Comparison of ENCODE assay signal across 15 cellular contexts in the genomic region with DNA sequence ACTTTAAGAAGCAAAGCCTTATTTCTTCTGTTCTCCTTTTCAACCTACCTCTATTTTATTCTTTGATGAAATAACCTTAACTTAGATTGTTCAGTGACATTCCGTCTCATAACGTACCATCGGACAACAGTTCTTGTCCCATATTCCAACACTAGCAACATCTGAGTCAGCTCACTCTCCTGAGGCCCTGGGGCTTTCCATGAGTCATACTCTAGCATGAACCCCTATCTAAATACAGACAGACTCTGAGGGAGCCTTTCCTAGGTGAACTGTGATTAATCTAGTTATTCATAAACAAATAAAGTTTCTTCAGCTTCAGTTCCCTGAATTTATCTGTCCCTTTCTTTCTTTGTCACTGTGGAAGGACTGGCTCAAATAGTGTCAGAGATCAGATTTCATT.
A peak's percentile ranks its signal among the peaks of the same experiment; 100 is the strongest.
DNase-seq lines count a peak whose midpoint lies in the region; ATAC-seq, FAIRE-seq and TF ChIP-seq lines count a peak whose summit lies in the region.
"Had no signal": no experiment of that assay in that cellular context is flagged by ENCODE, and none has a peak within 500 bp of the region (broad histone marks: within the 10 kb centered on the region; RNA-seq: fewer than 3 reads in every experiment).

No MANE protein-coding gene starts in this region.

- no peak for FAIRE-seq in kidney (lab: Jason Lieb, UNC)

- WGBS in heart right ventricle, 2 donors = 74 to 84% methylated on average over 3 of the region's 3 CpGs

- ATAC-seq in RWPE2 (ENCODE audit: low read depth) (peak; percentile 85), omental fat pad (ENCODE audit: low FRiP score) (peak; percentile 41), GM21526 (IDR thresholded peaks at IDR 0.05; ENCODE audit: low FRiP score, unreplicated experiment) (no peak), heart right ventricle (no peak)
- ATAC-seq: activated CD8-positive, alpha-beta T cell treated with anti-CD3 and anti-CD28 coated beads, Interleukin-2, amount 10 ng/mL, durations not matched to agents 7 days and 5 days; left lobe of liver had no signal

- peak; percentile 93 for DNase-seq in ELR (ENCODE audit: low read depth)
- DNase-seq in RWPE2 (ENCODE audit: low spot score) = no peak
- peak; percentile 85 for DNase-seq in epithelial cell of proximal tubule (ENCODE audit: low read depth)
- DNase-seq in omental fat pad (ENCODE audit: low spot score) = no peak
- DNase-seq in kidney = no peak
- DNase-seq in colonic mucosa = no peak
- no peak for DNase-seq in heart right ventricle
- DNase-seq: activated CD8-positive, alpha-beta T cell treated with anti-CD3 and anti-CD28 coated beads, Interleukin-2, amount 10 ng/mL, durations not matched to agents 7 days and 5 days; activated gamma-delta T cell treated with Interleukin-2 at 50 U/mL for 16 hours; CD4-positive, alpha-beta memory T cell; MM.1S; NCI-H2171 treated with DMSO at 0.1 percent for 48 hours had no signal

- H3K4me1 ChIP-seq in RWPE2 (ENCODE audit: insufficient read depth, poor library complexity, severe bottlenecking) (peaks cover 7% of the 10 kb centered on the region), kidney (ENCODE audit: control insufficient read depth in 1 of 2, insufficient read depth in 1 of 2, low read depth in 1 of 2, low read length in 2 of 2) (no peaks in the 10 kb centered on the region), colonic mucosa (no peaks in the 10 kb centered on the region), heart right ventricle (no peaks in the 10 kb centered on the region)

- H3K27me3 ChIP-seq in RWPE2 (ENCODE audit: insufficient read depth, poor library complexity, severe bottlenecking) (no peaks in the 10 kb centered on the region), colonic mucosa (no peaks in the 10 kb centered on the region), heart right ventricle (no peaks in the 10 kb centered on the region)

- no peak overlapping the region for H3K4me3 ChIP-seq in RWPE2 (ENCODE audit: severe bottlenecking)
- H3K4me3 ChIP-seq in epithelial cell of proximal tubule (ENCODE audit: low read depth, low read length) = no peak overlapping the region
- no peak overlapping the region for H3K4me3 ChIP-seq in kidney (ENCODE audit: low read length in 2 of 2)
- H3K4me3 ChIP-seq in colonic mucosa = no peak overlapping the region
- H3K4me3 ChIP-seq in heart right ventricle = no peak overlapping the region
- H3K4me3 ChIP-seq: skin epidermis had no signal

- H3K27ac ChIP-seq in RWPE2 (ENCODE audit: poor library complexity, severe bottlenecking) = no peak overlapping the region
- H3K27ac ChIP-seq in kidney (ENCODE audit: low read depth in 2 of 2, low read length in 2 of 2) = no peak overlapping the region
- H3K27ac ChIP-seq in colonic mucosa = no peak overlapping the region
- H3K27ac ChIP-seq in heart right ventricle = no peak overlapping the region
- H3K27ac ChIP-seq: skin epidermis had no signal

- no peaks in the 10 kb centered on the region for H3K36me3 ChIP-seq in RWPE2 (ENCODE audit: low read depth)
- H3K36me3 ChIP-seq in kidney (ENCODE audit: control insufficient read depth in 1 of 2, insufficient read depth in 2 of 2, low read length in 2 of 2) = no peaks in the 10 kb centered on the region
- H3K36me3 ChIP-seq in colonic mucosa = no peaks in the 10 kb centered on the region
- no peaks in the 10 kb centered on the region for H3K36me3 ChIP-seq in heart right ventricle

- intact Hi-C loops in kidney (cut with DNase I) = no loop called here
- intact Hi-C loops in colonic mucosa (cut with DNase I) = no loop called here
- intact Hi-C loops in heart right ventricle (cut with DNase I) = loop anchor here in 2 of 10 donors (10.0 kb wide), 2 partner anchors 125 to 455 kb away; no protein-coding TSS in a partner anchor

- H3K9ac ChIP-seq in kidney (ENCODE audit: low read length in 2 of 2) (no peak overlapping the region), colonic mucosa (ENCODE audit: low read depth in 2 of 2, low read length in 2 of 2) (no peak overlapping the region)

- H3K9me3 ChIP-seq in RWPE2 (ENCODE audit: severe bottlenecking) (no peaks in the 10 kb centered on the region), kidney (ENCODE audit: control insufficient read depth in 1 of 2, low read length in 2 of 2) (peaks cover 0 to 10% of the 10 kb centered on the region in 2 donors), colonic mucosa (no peaks in the 10 kb centered on the region), heart right ventricle (peaks cover 0 to 44% (median 18%) of the 10 kb centered on the region in 11 donors)

- TF ChIP-seq CTCF in RWPE2 (IDR thresholded peaks at IDR 0.05; ENCODE audit: poor library complexity, severe bottlenecking) (no peak), epithelial cell of proximal tubule (conservative IDR thresholded peaks at IDR 0.05; ENCODE audit: low read depth, low read length) (no peak), omental fat pad (IDR thresholded peaks at IDR 0.05) (no peak), kidney (IDR thresholded peaks at IDR 0.05; ENCODE audit: borderline replicate concordance, extremely low read depth, insufficient read depth) (no peak), colonic mucosa (IDR thresholded peaks at IDR 0.05) (no peak), heart right ventricle (IDR thresholded peaks at IDR 0.05) (no peak)

Comparison
In these comparisons a context has a peak if more than half of its experiments do, and no peak if none do; other contexts are left out.
1. DNase-seq: peak in ELR (single experiment) and epithelial cell of proximal tubule (single experiment); none in RWPE2 (single experiment), omental fat pad (single experiment), kidney (single experiment), colonic mucosa (single experiment) and heart right ventricle (0 of 2).
2. ATAC-seq: peak in RWPE2 (single experiment) and omental fat pad (single experiment); none in GM21526 (single experiment) and heart right ventricle (0 of 8).